ENCODE assay signal across 1 cellular context in genomic region chr19:17243854-17244617, GRCh38.
TF ChIP-seq lines count a peak whose summit lies in the region.

No MANE protein-coding gene starts in this region.

TF ChIP-seq in HepG2, 621 proteins besides CTCF, POLR2A, EP300 and RAD21 (continued from another document and continues in another):
- TF ChIP-seq ZNF512B (CRISPR knock-in tag; IDR thresholded peaks at IDR 0.05; ENCODE audit: borderline replicate concordance), result 0 out of 2 replicates have a peak, but pooled peaks have one; percentile 56
- peak; percentile 52 for TF ChIP-seq ZFX (CRISPR knock-in tag; IDR thresholded peaks at IDR 0.05; ENCODE audit: low read depth)
- no peak for TF ChIP-seq CENPT (CRISPR knock-in tag; IDR thresholded peaks at IDR 0.05; ENCODE audit: low read depth)
- TF ChIP-seq ZNF275 (CRISPR knock-in tag; IDR thresholded peaks at IDR 0.05; ENCODE audit: borderline replicate concordance), result 0 out of 2 replicates have a peak, but pooled peaks have one; percentile 72
- TF ChIP-seq ZNF563 (CRISPR knock-in tag; IDR thresholded peaks at IDR 0.05), result peak; percentile 3; the same call in 1 of the 2 replicates
- no peak for TF ChIP-seq MED13 (CRISPR knock-in tag; IDR thresholded peaks at IDR 0.05)
- peak; percentile 92 for TF ChIP-seq SIX4 (CRISPR knock-in tag; IDR thresholded peaks at IDR 0.05)
- peak; percentile 72 for TF ChIP-seq GABPB1 (CRISPR knock-in tag; IDR thresholded peaks at IDR 0.05)
- TF ChIP-seq ZNF556 (CRISPR knock-in tag; IDR thresholded peaks at IDR 0.05; ENCODE audit: borderline replicate concordance), result no peak; the same call in 1 of the 2 replicates
- no peak for TF ChIP-seq ZNF678 (CRISPR knock-in tag; IDR thresholded peaks at IDR 0.05)
- no peak for TF ChIP-seq ZNF883 (CRISPR knock-in tag; IDR thresholded peaks at IDR 0.05; ENCODE audit: not compliant biosample characterization)
- TF ChIP-seq SMAD3 (CRISPR knock-in tag; IDR thresholded peaks at IDR 0.05), result 0 out of 2 replicates have a peak, but pooled peaks have one; percentile 40
- no peak for TF ChIP-seq ZNF496 (CRISPR knock-in tag; IDR thresholded peaks at IDR 0.05; ENCODE audit: insufficient replicate concordance)
- TF ChIP-seq ZBTB14 (CRISPR knock-in tag; IDR thresholded peaks at IDR 0.05), result peak; percentile 68
- TF ChIP-seq CREM (IDR thresholded peaks at IDR 0.05), result peak; percentile 65; the same call in 1 of the 2 replicates
- no peak for TF ChIP-seq CREM (CRISPR knock-in tag; IDR thresholded peaks at IDR 0.05)
- 0 out of 2 replicates have a peak, but pooled peaks have one; percentile 36 for TF ChIP-seq MIXL1 (CRISPR knock-in tag; IDR thresholded peaks at IDR 0.05)
- TF ChIP-seq ETV5 (CRISPR knock-in tag; IDR thresholded peaks at IDR 0.05; ENCODE audit: borderline replicate concordance), result peak; percentile 66; the same call in 1 of the 2 replicates
- TF ChIP-seq NR1H2 (CRISPR knock-in tag; IDR thresholded peaks at IDR 0.05; ENCODE audit: borderline replicate concordance, low read depth), result 0 out of 2 replicates have a peak, but pooled peaks have one; percentile 15
- peak; percentile 94 for TF ChIP-seq ESRRA (CRISPR knock-in tag; IDR thresholded peaks at IDR 0.05; ENCODE audit: low read depth)
- peak; percentile 40; the same call in 1 of the 2 replicates for TF ChIP-seq ZNF784 (CRISPR knock-in tag; IDR thresholded peaks at IDR 0.05; ENCODE audit: borderline replicate concordance)
- TF ChIP-seq SPEN (CRISPR knock-in tag; IDR thresholded peaks at IDR 0.05; ENCODE audit: low read depth), result peak; percentile 70
- TF ChIP-seq ZNF788 (CRISPR knock-in tag; IDR thresholded peaks at IDR 0.05; ENCODE audit: borderline replicate concordance), result 0 out of 2 replicates have a peak, but pooled peaks have one; percentile 28
- TF ChIP-seq WIZ (CRISPR knock-in tag; IDR thresholded peaks at IDR 0.05), result no peak
- TF ChIP-seq ZNF615 (CRISPR knock-in tag; IDR thresholded peaks at IDR 0.05; ENCODE audit: borderline replicate concordance), result no peak
- TF ChIP-seq GLMP (CRISPR knock-in tag; IDR thresholded peaks at IDR 0.05; ENCODE audit: borderline replicate concordance), result no peak
- peak; percentile 89; the same call in 1 of the 2 replicates for TF ChIP-seq ZKSCAN5 (CRISPR knock-in tag; IDR thresholded peaks at IDR 0.05)
- TF ChIP-seq DRAP1 (CRISPR knock-in tag; IDR thresholded peaks at IDR 0.05), result no peak
- 0 out of 2 replicates have a peak, but pooled peaks have one; percentile 1 for TF ChIP-seq ZZZ3 (CRISPR knock-in tag; IDR thresholded peaks at IDR 0.05; ENCODE audit: borderline replicate concordance)
- no peak for TF ChIP-seq RNF219 (CRISPR knock-in tag; IDR thresholded peaks at IDR 0.05)
- TF ChIP-seq SP5 (CRISPR knock-in tag; IDR thresholded peaks at IDR 0.05; ENCODE audit: borderline replicate concordance, low read depth), result peak; percentile 58
- no peak for TF ChIP-seq SNRNP70 (IDR thresholded peaks at IDR 0.05; ENCODE audit: low read depth, low read length)
- 0 out of 2 replicates have a peak, but pooled peaks have one; percentile 59 for TF ChIP-seq BATF2 (CRISPR knock-in tag; IDR thresholded peaks at IDR 0.05)
- TF ChIP-seq REST (IDR thresholded peaks at IDR 0.05; ENCODE audit: borderline replicate concordance in 1 of 2, low read depth in 1 of 2, low read length in 2 of 2), result 0 out of 4 replicates have a peak, but pooled peaks of 1 of the 2 experiments have one; percentile 42
- no peak for TF ChIP-seq ZNF597 (CRISPR knock-in tag; IDR thresholded peaks at IDR 0.05)
- peak; percentile 94 for TF ChIP-seq NR2F2 (IDR thresholded peaks at IDR 0.05; ENCODE audit: borderline replicate concordance, low read depth)
- peak; percentile 73 for TF ChIP-seq ZNF652 (CRISPR knock-in tag; IDR thresholded peaks at IDR 0.05; ENCODE audit: borderline replicate concordance, low read depth)
- TF ChIP-seq ARID4A (CRISPR knock-in tag; IDR thresholded peaks at IDR 0.05; ENCODE audit: borderline replicate concordance), result peak; percentile 71; the same call in 1 of the 2 replicates
- no peak for TF ChIP-seq NR3C1 (CRISPR knock-in tag; IDR thresholded peaks at IDR 0.05)
